ENCODE assay signal across 19 cellular contexts in the genomic region with DNA sequence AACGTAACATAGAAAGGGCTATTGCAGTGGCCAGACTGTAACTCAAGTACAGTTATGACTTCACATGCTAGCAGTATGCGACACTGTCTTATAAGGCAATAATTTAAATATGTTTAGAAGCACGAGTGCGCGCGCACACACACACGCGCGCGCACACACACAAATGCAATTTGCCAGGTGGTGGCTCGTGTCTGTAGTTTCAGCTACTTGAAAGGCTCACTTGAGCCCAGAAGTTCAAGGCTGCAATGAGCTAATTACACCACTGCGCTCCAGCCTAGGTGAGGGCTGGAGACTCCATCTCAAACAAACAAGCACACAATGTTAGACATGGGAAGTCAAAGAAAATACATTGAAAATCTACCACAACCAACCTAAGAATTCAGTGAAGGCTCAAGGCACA.
"Had no signal": no experiment of that assay in that cellular context is flagged by ENCODE, and none has a peak within 500 bp of the region (broad histone marks: within the 10 kb centered on the region; RNA-seq: fewer than 3 reads in every experiment).

No MANE protein-coding gene starts in this region.

- H3K4me3 ChIP-seq: dorsolateral prefrontal cortex, sigmoid colon, skin epidermis, testis, tibial nerve, upper lobe of right lung, vagina had no signal

- H3K27me3 ChIP-seq: dorsolateral prefrontal cortex, sigmoid colon, testis, tibial nerve, upper lobe of right lung, vagina had no signal

- H3K9me3 ChIP-seq: sigmoid colon, testis, upper lobe of right lung, vagina had no signal

- H3K36me3 Mint-ChIP-seq: natural killer cell had no signal

- H3K27ac Mint-ChIP-seq: stimulated activated naive B cell treated with anti-CD40 and anti-IgM and Interleukin-4, amounts not matched to agents 10 μg/mL and 1 μg/mL and 100 μg/mL, for 72 hours; stimulated activated naive CD8-positive, alpha-beta T cell treated with anti-CD3 and anti-CD28 coated beads, Interleukin-15, amount 100 ng/mL, for 72 hours had no signal

- H3K4me1 Mint-ChIP-seq: neural crest cell had no signal

- H3K27me3 Mint-ChIP-seq: stimulated activated naive B cell treated with anti-CD40 and anti-IgM and Interleukin-4, amounts not matched to agents 10 μg/mL and 1 μg/mL and 100 μg/mL, for 72 hours; stimulated activated naive CD8-positive, alpha-beta T cell treated with anti-CD3 and anti-CD28 coated beads, Interleukin-15, amount 100 ng/mL, for 72 hours had no signal

- DNase-seq: dorsolateral prefrontal cortex; effector CD8-positive, alpha-beta T cell; foreskin melanocyte; head of caudate nucleus; hippocampal formation; left colon; natural killer cell; posterior cingulate gyrus; sigmoid colon; stimulated activated CD4-positive, alpha-beta T cell treated with anti-CD3 and anti-CD28 coated beads, Interleukin-2, amount 100 ng/mL, for 24 hours; stimulated activated CD4-positive, alpha-beta T cell treated with anti-CD3 and anti-CD28 coated beads, Interleukin-4, amount 100 ng/mL, for 4 hours; stimulated activated naive B cell treated with anti-CD40 and anti-IgM and Interleukin-4, amounts not matched to agents 10 μg/mL and 1 μg/mL and 100 μg/mL, for 72 hours; stimulated activated naive CD8-positive, alpha-beta T cell treated with anti-CD3 and anti-CD28 coated beads, Interleukin-15, amount 100 ng/mL, for 72 hours; testis; upper lobe of right lung had no signal

- H3K4me1 ChIP-seq: sigmoid colon, testis, tibial nerve, upper lobe of right lung, vagina had no signal

- H3K9me3 Mint-ChIP-seq: natural killer cell; stimulated activated naive CD8-positive, alpha-beta T cell treated with anti-CD3 and anti-CD28 coated beads, Interleukin-15, amount 100 ng/mL, for 72 hours had no signal

- H3K4me3 Mint-ChIP-seq: natural killer cell; neural crest cell; stimulated activated naive B cell treated with anti-CD40 and anti-IgM and Interleukin-4, amounts not matched to agents 10 μg/mL and 1 μg/mL and 100 μg/mL, for 72 hours; stimulated activated naive CD8-positive, alpha-beta T cell treated with anti-CD3 and anti-CD28 coated beads, Interleukin-15, amount 100 ng/mL, for 72 hours had no signal

- ATAC-seq: left colon; natural killer cell; stimulated activated naive B cell treated with anti-CD40 and anti-IgM and Interleukin-4, amounts not matched to agents 10 μg/mL and 1 μg/mL and 100 μg/mL, for 72 hours; stimulated activated naive CD8-positive, alpha-beta T cell treated with anti-CD3 and anti-CD28 coated beads, Interleukin-15, amount 100 ng/mL, for 72 hours; upper lobe of right lung had no signal

- H3K27ac ChIP-seq: dorsolateral prefrontal cortex, sigmoid colon, skin epidermis, testis, tibial nerve, upper lobe of right lung, vagina had no signal
